7 cellular contexts compared by ENCODE assay signal in the genomic region with DNA sequence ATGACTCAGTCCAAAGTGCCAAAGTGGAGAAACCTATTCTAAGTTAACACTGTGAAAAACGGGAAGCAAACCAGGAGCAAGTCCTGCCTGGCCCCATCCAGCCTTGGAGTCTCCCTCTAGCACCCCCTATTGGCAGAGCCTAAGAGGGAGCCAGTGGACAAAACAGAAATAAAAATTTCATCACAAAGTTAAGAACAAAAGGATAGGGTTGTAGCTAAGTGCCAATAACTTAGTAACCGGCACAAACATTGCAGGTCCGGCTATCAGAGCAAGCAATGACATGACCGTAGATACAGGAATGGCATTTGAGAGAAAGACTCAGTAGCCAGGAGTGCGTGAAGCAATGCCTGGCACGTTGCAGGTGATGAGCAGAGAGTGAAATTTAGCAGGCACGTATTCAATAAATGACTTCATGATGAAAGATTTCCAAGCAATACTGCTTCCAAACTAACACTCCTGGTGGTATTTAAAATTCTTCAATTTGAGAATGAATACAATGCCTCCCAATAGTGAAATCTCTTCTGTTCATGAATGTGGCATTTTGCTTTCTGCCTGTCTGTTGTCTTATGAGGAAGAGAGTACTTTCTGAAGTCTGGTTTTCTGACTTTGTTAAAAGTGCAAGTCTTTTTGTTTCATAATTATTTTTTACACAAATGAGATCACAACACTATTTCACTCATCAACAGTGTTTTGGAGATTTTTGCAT.
DNase-seq lines count a peak whose midpoint lies in the region; ATAC-seq and TF ChIP-seq lines count a peak whose summit lies in the region.

No MANE protein-coding gene starts in this region.

- TF ChIP-seq POLR2A in adrenal gland (IDR thresholded peaks at IDR 0.05), result no peak

- peak; percentile 71 for ATAC-seq in GM18868 (IDR thresholded peaks at IDR 0.05; ENCODE audit: unreplicated experiment)
- ATAC-seq in HG03520 (IDR thresholded peaks at IDR 0.05; ENCODE audit: unreplicated experiment), result peak; percentile 55
- ATAC-seq in HG03457 (IDR thresholded peaks at IDR 0.05; ENCODE audit: unreplicated experiment), result no peak
- no peak for ATAC-seq in GM19452 (IDR thresholded peaks at IDR 0.05; ENCODE audit: unreplicated experiment)

- no peak overlapping the region for H3K27ac ChIP-seq in adrenal gland

- no peaks in the 10 kb centered on the region for H3K4me1 ChIP-seq in adrenal gland (replicated peaks in 1 of 2)

- H3K4me3 ChIP-seq in adrenal gland, result no peak overlapping the region

- intact Hi-C loops in adrenal gland (cut with DNase I), result no loop called here

- TF ChIP-seq CTCF in adrenal gland (IDR thresholded peaks at IDR 0.05), result peak in 4 of 6 experiments; percentile 6 to 35 (median 26)

- no peaks in the 10 kb centered on the region for H3K36me3 ChIP-seq in adrenal gland (replicated peaks in 1 of 2)

- DNase-seq in adrenal gland, result peak in 3 of 7 donors; percentile 14 to 24 (median 18)
- DNase-seq in lung microvascular endothelial cell (ENCODE audit: low read depth in 2 of 2), result peak; percentile 31 to 37
- DNase-seq in NCI-H1417 treated with DMSO at 0.1 percent for 48 hours (lab: John Stamatoyannopoulos, UW), result no peak

- no peaks in the 10 kb centered on the region for H3K27me3 ChIP-seq in adrenal gland

- no peaks in the 10 kb centered on the region for H3K9me3 ChIP-seq in adrenal gland (replicated peaks in 1 of 3)

- 61 to 77% (median 70%) methylated on average over 7 of the region's 7 CpGs for WGBS in adrenal gland, 4 donors

Comparison
In these comparisons a context has a peak if more than half of its experiments do, and no peak if none do; other contexts are left out.
1. ATAC-seq: peak in GM18868 (single experiment) and HG03520 (single experiment); none in HG03457 (single experiment) and GM19452 (single experiment).